Comparison of ENCODE assay signal across 11 cellular contexts in genomic region chr5:123156577-123157296, GRCh38.
DNase-seq lines count a peak whose midpoint lies in the region; ATAC-seq and TF ChIP-seq lines count a peak whose summit lies in the region.
"Had no signal": no experiment of that assay in that cellular context is flagged by ENCODE, and none has a peak within 500 bp of the region (broad histone marks: within the 10 kb centered on the region; RNA-seq: fewer than 3 reads in every experiment).

No MANE protein-coding gene starts in this region.

- H3K4me3 ChIP-seq in fibroblast of lung (replicated peaks in 1 of 4; ENCODE audit: control extremely low read depth in 1 of 4, insufficient read depth in 1 of 4, low read depth in 3 of 4, low read length in 4 of 4) (peak overlapping the region in 1 of 4 experiments; percentile 53), skeletal muscle cell (ENCODE audit: low read depth, low read length) (no peak overlapping the region)
- H3K4me3 ChIP-seq: body of pancreas had no signal

- TF ChIP-seq CTCF in fibroblast of lung (conservative IDR thresholded peaks at IDR 0.05 in 1 of 2, IDR thresholded peaks at IDR 0.05 in 1 of 2; ENCODE audit: low read depth in 1 of 2, low read length in 2 of 2) = no peak

- peaks cover 24% of the 10 kb centered on the region for H3K4me1 ChIP-seq in fibroblast of lung (ENCODE audit: control insufficient read depth, extremely low read depth, insufficient read depth, low read length)
- H3K4me1 ChIP-seq: body of pancreas had no signal

- H3K27me3 ChIP-seq in fibroblast of lung (ENCODE audit: control insufficient read depth, insufficient read depth, low read length) = no peaks in the 10 kb centered on the region
- H3K27me3 ChIP-seq: body of pancreas had no signal

- peak overlapping the region; percentile 32 for H3K4me2 ChIP-seq in fibroblast of lung (ENCODE audit: extremely low read depth, insufficient read depth, low read length)

- H3K36me3 ChIP-seq in fibroblast of lung (ENCODE audit: control insufficient read depth, insufficient read depth, low read length) = peaks cover 2% of the 10 kb centered on the region

- H3K79me2 ChIP-seq in fibroblast of lung (ENCODE audit: control insufficient read depth, insufficient read depth, low read length) = no peaks in the 10 kb centered on the region

- no peak overlapping the region for H3K9ac ChIP-seq in fibroblast of lung (ENCODE audit: insufficient read depth, low read length)

- no peak overlapping the region for H2AFZ ChIP-seq in fibroblast of lung (ENCODE audit: low read length)

- no peak for ATAC-seq in GM18511 (IDR thresholded peaks at IDR 0.05; ENCODE audit: unreplicated experiment)
- ATAC-seq: body of pancreas had no signal

- DNase-seq in EL (peak; percentile 70), RPMI7951 (ENCODE audit: low read depth) (peak; percentile 68), fibroblast of lung (ENCODE audit: low read depth in 2 of 2) (peak; percentile 89 to 98), skeletal muscle cell (ENCODE audit: low read depth) (peak; percentile 54), NCI-H524 (lab: John Stamatoyannopoulos, UW) (no peak), NOMO-1 treated with dmso at 0.1 percent for 144 hours (lab: John Stamatoyannopoulos, UW; ENCODE audit: unreplicated experiment) (no peak), RKO (ENCODE audit: low spot score) (no peak)
- DNase-seq: body of pancreas, Karpas-422, NCI-H748 treated with DMSO at 0.1 percent for 48 hours had no signal

- no peaks in the 10 kb centered on the region for H3K9me3 ChIP-seq in fibroblast of lung (ENCODE audit: control insufficient read depth, insufficient read depth, low read depth, low read length)
- H3K9me3 ChIP-seq: body of pancreas had no signal

- no peaks in the 10 kb centered on the region for H4K20me1 ChIP-seq in fibroblast of lung (ENCODE audit: control insufficient read depth, extremely low read depth, insufficient read depth, low read length)

- peak overlapping the region; percentile 29 for H3K27ac ChIP-seq in fibroblast of lung (ENCODE audit: insufficient read depth, low read length)
- H3K27ac ChIP-seq: body of pancreas had no signal

Comparison
In these comparisons a context has a peak if more than half of its experiments do, and no peak if none do; other contexts are left out.
1. DNase-seq: peak in EL (single experiment), RPMI7951 (single experiment), fibroblast of lung (2 of 2) and skeletal muscle cell (single experiment); none in NCI-H524 (0 of 2), NOMO-1 treated with dmso at 0.1 percent for 144 hours (single experiment) and RKO (single experiment).